In genomic region chr12:64385468-64385867, GRCh38 we compare ENCODE assay signal across 1 cellular context.
TF ChIP-seq lines count a peak whose summit lies in the region.

No MANE protein-coding gene starts in this region.

TF ChIP-seq in GM23338, 12 proteins besides CTCF, POLR2A, EP300 and RAD21:
- TF ChIP-seq CREB1 (CRISPR knock-in tag; IDR thresholded peaks at IDR 0.05; ENCODE audit: low read depth) (no peak), ZNF462 (CRISPR knock-in tag; IDR thresholded peaks at IDR 0.05) (no peak)
